ENCODE assay signal across 34 cellular contexts in the genomic region with DNA sequence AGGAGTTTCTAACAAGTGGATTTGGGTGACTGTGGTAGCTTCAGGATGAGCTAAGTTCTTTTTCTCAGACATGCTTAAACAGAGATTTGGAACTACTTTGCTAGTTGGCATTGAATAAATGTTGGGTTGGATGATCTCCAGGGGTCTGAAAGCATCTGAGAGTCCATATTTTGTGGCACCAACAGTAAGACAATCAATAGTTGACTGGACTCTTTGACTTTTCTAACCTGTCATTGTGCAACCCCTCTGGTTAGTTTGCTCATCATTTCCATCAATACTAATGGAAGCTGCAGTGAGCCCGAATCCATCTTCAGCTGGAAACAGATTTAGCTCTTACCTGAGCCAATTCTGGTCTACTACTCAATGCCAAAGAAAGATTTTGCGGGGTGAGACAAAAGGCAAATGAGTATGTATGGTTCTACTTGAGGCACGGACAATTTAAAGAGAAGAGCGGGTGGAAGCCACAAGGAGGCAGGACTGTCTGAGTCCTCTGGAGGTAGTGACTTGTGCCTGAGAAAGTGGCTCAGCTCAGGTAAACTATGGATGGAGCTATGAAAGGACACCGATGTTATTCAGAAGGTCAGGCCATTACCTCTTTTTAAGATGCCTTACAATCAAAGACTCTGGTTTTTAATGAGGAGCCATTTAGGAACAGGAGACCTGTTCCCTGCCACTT.
"Had no signal": no experiment of that assay in that cellular context is flagged by ENCODE, and none has a peak within 500 bp of the region (broad histone marks: within the 10 kb centered on the region; RNA-seq: fewer than 3 reads in every experiment).

No MANE protein-coding gene starts in this region.

- H3K27ac Mint-ChIP-seq: activated CD4-positive, alpha-beta memory T cell treated with anti-CD3 and anti-CD28 coated beads for 36 hours; activated CD4-positive, alpha-beta T cell treated with anti-CD3 and anti-CD28 coated beads for 36 hours; activated CD4-positive, alpha-beta T cell treated with anti-CD3 and anti-CD28 coated beads, Interleukin-2, amount 10 ng/mL, durations not matched to agents 24 days and 14 days; activated CD8-positive, alpha-beta memory T cell treated with anti-CD3 and anti-CD28 coated beads, Interleukin-2, amount 10 ng/mL, durations not matched to agents 7 days and 5 days; activated CD8-positive, alpha-beta T cell treated with anti-CD3 and anti-CD28 coated beads, Interleukin-2, amount 10 ng/mL, durations not matched to agents 7 days and 5 days; activated naive CD4-positive, alpha-beta T cell treated with anti-CD3 and anti-CD28 coated beads for 36 hours; activated naive CD4-positive, alpha-beta T cell treated with anti-CD3 and anti-CD28 coated beads, Interleukin-2, amount 50 U/mL, for 24 hours; activated naive CD8-positive, alpha-beta T cell treated with anti-CD3 and anti-CD28 coated beads for 36 hours; activated naive CD8-positive, alpha-beta T cell treated with anti-CD3 and anti-CD28 coated beads, Interleukin-2, amount 50 U/mL, for 24 hours; activated T-helper 1 cell treated with anti-CD3 and anti-CD28 coated beads, Interleukin-12 subunit alpha, Interleukin-12 subunit beta, Interleukin-2, Interleukin-4 antibody, amounts not matched to agents 30 ng/mL and 10 ng/mL and 1 ng/mL, durations not matched to agents 14 hours and 24 hours and 36 hours; activated T-helper 2 cell treated with anti-CD3 and anti-CD28 coated beads, Interferon-gamma antibody, Interleukin-2, Interleukin-4, amounts not matched to agents 10 μg/mL and 5 μg/mL and 100 μg/mL, durations not matched to agents 14 hours and 24 hours and 36 hours; brain; dendritic cell treated with granulocyte-macrophage colony-stimulating factor and Interleukin-4, amounts not matched to agents 40 ng/mL and 50 ng/mL, for 4 days; effector memory CD8-positive, alpha-beta T cell had no signal

- H3K4me3 Mint-ChIP-seq: activated CD4-positive, alpha-beta memory T cell treated with anti-CD3 and anti-CD28 coated beads for 36 hours; activated CD4-positive, alpha-beta T cell treated with anti-CD3 and anti-CD28 coated beads for 36 hours; activated CD4-positive, alpha-beta T cell treated with anti-CD3 and anti-CD28 coated beads, Interleukin-2, amount 10 ng/mL, durations not matched to agents 24 days and 14 days; activated CD8-positive, alpha-beta memory T cell treated with anti-CD3 and anti-CD28 coated beads, Interleukin-2, amount 10 ng/mL, durations not matched to agents 7 days and 5 days; activated CD8-positive, alpha-beta T cell treated with anti-CD3 and anti-CD28 coated beads, Interleukin-2, amount 10 ng/mL, durations not matched to agents 7 days and 5 days; activated naive CD4-positive, alpha-beta T cell treated with anti-CD3 and anti-CD28 coated beads for 36 hours; activated naive CD4-positive, alpha-beta T cell treated with anti-CD3 and anti-CD28 coated beads, Interleukin-2, amount 50 U/mL, for 24 hours; activated naive CD8-positive, alpha-beta T cell treated with anti-CD3 and anti-CD28 coated beads for 36 hours; activated naive CD8-positive, alpha-beta T cell treated with anti-CD3 and anti-CD28 coated beads, Interleukin-2, amount 50 U/mL, for 24 hours; activated T-helper 1 cell treated with anti-CD3 and anti-CD28 coated beads, Interleukin-12 subunit alpha, Interleukin-12 subunit beta, Interleukin-2, Interleukin-4 antibody, amounts not matched to agents 30 ng/mL and 10 ng/mL and 1 ng/mL, durations not matched to agents 14 hours and 24 hours and 36 hours; brain; central memory CD8-positive, alpha-beta T cell; dendritic cell treated with granulocyte-macrophage colony-stimulating factor and Interleukin-4, amounts not matched to agents 40 ng/mL and 50 ng/mL, for 4 days; effector memory CD8-positive, alpha-beta T cell had no signal

- H3K4me3 ChIP-seq: adrenal gland, coronary artery, dorsolateral prefrontal cortex, esophagus squamous epithelium had no signal

- H3K27ac ChIP-seq: adrenal gland, coronary artery, dorsolateral prefrontal cortex, epithelial cell of prostate, esophagus squamous epithelium had no signal

- H3K27me3 ChIP-seq: esophagus squamous epithelium had no signal

- H3K4me1 Mint-ChIP-seq: activated CD4-positive, alpha-beta T cell treated with anti-CD3 and anti-CD28 coated beads for 36 hours; activated CD4-positive, alpha-beta T cell treated with anti-CD3 and anti-CD28 coated beads, Interleukin-2, amount 10 ng/mL, durations not matched to agents 24 days and 14 days; activated CD8-positive, alpha-beta memory T cell treated with anti-CD3 and anti-CD28 coated beads, Interleukin-2, amount 10 ng/mL, durations not matched to agents 7 days and 5 days; activated naive CD4-positive, alpha-beta T cell treated with anti-CD3 and anti-CD28 coated beads, Interleukin-2, amount 50 U/mL, for 24 hours; central memory CD8-positive, alpha-beta T cell had no signal

- H3K4me1 ChIP-seq: adrenal gland, esophagus squamous epithelium had no signal

- DNase-seq: activated CD4-positive, alpha-beta memory T cell treated with anti-CD3 and anti-CD28 coated beads for 36 hours; activated CD4-positive, alpha-beta T cell treated with anti-CD3 and anti-CD28 coated beads for 36 hours; activated CD4-positive, alpha-beta T cell treated with anti-CD3 and anti-CD28 coated beads, Interleukin-2, amount 10 ng/mL, durations not matched to agents 24 days and 14 days; activated CD4-positive, CD25-positive, alpha-beta regulatory T cell; activated CD4-positive, CD25-positive, alpha-beta regulatory T cell treated with anti-CD3 and anti-CD28 coated beads, Interleukin-2, amount 50 U/mL, for 72 hours; activated CD8-positive, alpha-beta memory T cell treated with anti-CD3 and anti-CD28 coated beads, Interleukin-2, amount 10 ng/mL, durations not matched to agents 7 days and 5 days; activated CD8-positive, alpha-beta memory T cell treated with anti-CD3 and anti-CD28 coated beads, Interleukin-2, amount 50 U/mL, for 4 hours; activated CD8-positive, alpha-beta T cell treated with anti-CD3 and anti-CD28 coated beads, Interleukin-2, amount 10 ng/mL, durations not matched to agents 7 days and 5 days; activated effector memory CD4-positive, alpha-beta T cell treated with anti-CD3 and anti-CD28 coated beads, Interleukin-2, amount 50 U/mL, for 16 hours; activated naive CD4-positive, alpha-beta T cell treated with anti-CD3 and anti-CD28 coated beads for 36 hours; activated naive CD8-positive, alpha-beta T cell treated with anti-CD3 and anti-CD28 coated beads for 36 hours; activated naive CD8-positive, alpha-beta T cell treated with anti-CD3 and anti-CD28 coated beads, Interleukin-2, amount 50 U/mL, for 24 hours; activated T-cell treated with anti-CD3 and anti-CD28 coated beads, Interleukin-2, amount 50 U/mL, for 1 hour; activated T-cell treated with anti-CD3 and anti-CD28 coated beads, Interleukin-2, amount 50 U/mL, for 48 hours; adrenal gland; amygdala; aorta; dorsolateral prefrontal cortex; effector memory CD8-positive, alpha-beta T cell; esophagus squamous epithelium; head of caudate nucleus; T-helper 2 cell had no signal

- FAIRE-seq: bronchial epithelial cell, endometrium, endothelial cell of umbilical vein, frontal cortex had no signal

- H3K36me3 ChIP-seq: adrenal gland, esophagus squamous epithelium had no signal

- ATAC-seq: activated CD4-positive, alpha-beta T cell treated with anti-CD3 and anti-CD28 coated beads for 36 hours; activated CD8-positive, alpha-beta memory T cell treated with anti-CD3 and anti-CD28 coated beads, Interleukin-2, amount 10 ng/mL, durations not matched to agents 7 days and 5 days; activated CD8-positive, alpha-beta T cell treated with anti-CD3 and anti-CD28 coated beads, Interleukin-2, amount 10 ng/mL, durations not matched to agents 7 days and 5 days; activated naive CD8-positive, alpha-beta T cell treated with anti-CD3 and anti-CD28 coated beads, Interleukin-2, amount 50 U/mL, for 24 hours; effector memory CD8-positive, alpha-beta T cell had no signal

- H3K9me3 Mint-ChIP-seq: activated CD4-positive, alpha-beta memory T cell treated with anti-CD3 and anti-CD28 coated beads for 36 hours; activated CD4-positive, alpha-beta T cell treated with anti-CD3 and anti-CD28 coated beads, Interleukin-2, amount 10 ng/mL, durations not matched to agents 24 days and 14 days; activated naive CD4-positive, alpha-beta T cell treated with anti-CD3 and anti-CD28 coated beads for 36 hours; activated naive CD4-positive, alpha-beta T cell treated with anti-CD3 and anti-CD28 coated beads, Interleukin-2, amount 50 U/mL, for 24 hours; activated naive CD8-positive, alpha-beta T cell treated with anti-CD3 and anti-CD28 coated beads for 36 hours; activated naive CD8-positive, alpha-beta T cell treated with anti-CD3 and anti-CD28 coated beads, Interleukin-2, amount 50 U/mL, for 24 hours; activated T-helper 1 cell treated with anti-CD3 and anti-CD28 coated beads, Interleukin-12 subunit alpha, Interleukin-12 subunit beta, Interleukin-2, Interleukin-4 antibody, amounts not matched to agents 30 ng/mL and 10 ng/mL and 1 ng/mL, durations not matched to agents 14 hours and 24 hours and 36 hours; activated T-helper 2 cell treated with anti-CD3 and anti-CD28 coated beads, Interferon-gamma antibody, Interleukin-2, Interleukin-4, amounts not matched to agents 10 μg/mL and 5 μg/mL and 100 μg/mL, durations not matched to agents 14 hours and 24 hours and 36 hours; central memory CD8-positive, alpha-beta T cell; dendritic cell treated with granulocyte-macrophage colony-stimulating factor and Interleukin-4, amounts not matched to agents 40 ng/mL and 50 ng/mL, for 4 days; effector memory CD8-positive, alpha-beta T cell had no signal

- H3K9me3 ChIP-seq: adrenal gland, esophagus squamous epithelium had no signal

- H3K36me3 Mint-ChIP-seq: activated CD4-positive, alpha-beta memory T cell treated with anti-CD3 and anti-CD28 coated beads for 36 hours; activated CD8-positive, alpha-beta memory T cell treated with anti-CD3 and anti-CD28 coated beads, Interleukin-2, amount 10 ng/mL, durations not matched to agents 7 days and 5 days; activated naive CD4-positive, alpha-beta T cell treated with anti-CD3 and anti-CD28 coated beads, Interleukin-2, amount 50 U/mL, for 24 hours; activated naive CD8-positive, alpha-beta T cell treated with anti-CD3 and anti-CD28 coated beads for 36 hours; brain had no signal

- H3K27me3 Mint-ChIP-seq: activated CD4-positive, alpha-beta memory T cell treated with anti-CD3 and anti-CD28 coated beads for 36 hours; activated CD4-positive, alpha-beta T cell treated with anti-CD3 and anti-CD28 coated beads for 36 hours; activated CD4-positive, alpha-beta T cell treated with anti-CD3 and anti-CD28 coated beads, Interleukin-2, amount 10 ng/mL, durations not matched to agents 24 days and 14 days; activated CD8-positive, alpha-beta memory T cell treated with anti-CD3 and anti-CD28 coated beads, Interleukin-2, amount 10 ng/mL, durations not matched to agents 7 days and 5 days; activated naive CD4-positive, alpha-beta T cell treated with anti-CD3 and anti-CD28 coated beads, Interleukin-2, amount 50 U/mL, for 24 hours; activated naive CD8-positive, alpha-beta T cell treated with anti-CD3 and anti-CD28 coated beads for 36 hours; activated naive CD8-positive, alpha-beta T cell treated with anti-CD3 and anti-CD28 coated beads, Interleukin-2, amount 50 U/mL, for 24 hours; central memory CD8-positive, alpha-beta T cell; dendritic cell treated with granulocyte-macrophage colony-stimulating factor and Interleukin-4, amounts not matched to agents 40 ng/mL and 50 ng/mL, for 4 days; effector memory CD8-positive, alpha-beta T cell had no signal
